ENCODE assay signal across 1 cellular context in the genomic region with DNA sequence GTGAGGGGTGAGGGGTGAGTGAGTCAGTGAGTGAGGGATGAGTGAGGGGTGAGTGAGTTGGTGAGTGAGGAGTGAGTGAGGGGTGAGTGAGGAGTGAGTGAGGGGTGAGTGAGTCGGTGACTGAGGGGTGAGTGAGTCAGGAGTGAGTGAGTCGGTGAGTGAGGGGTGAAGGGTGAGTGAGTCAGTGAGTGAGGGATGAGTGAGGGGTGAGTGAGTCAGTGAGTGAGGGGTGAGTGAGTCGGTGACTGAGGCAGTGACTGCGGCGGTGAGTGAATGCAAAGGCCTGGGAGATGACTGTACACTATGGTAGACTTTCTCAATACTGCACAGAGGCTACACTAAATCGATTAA.
TF ChIP-seq lines count a peak whose summit lies in the region.

No MANE protein-coding gene starts in this region.

TF ChIP-seq in HepG2, 621 proteins besides CTCF, POLR2A, EP300 and RAD21:
- no peak for TF ChIP-seq SIN3B (IDR thresholded peaks at IDR 0.05; ENCODE audit: low read length)
- no peak for TF ChIP-seq BRD4 (CRISPR knock-in tag; IDR thresholded peaks at IDR 0.05)
- TF ChIP-seq JDP2 (CRISPR knock-in tag; IDR thresholded peaks at IDR 0.05; ENCODE audit: borderline replicate concordance) = no peak
- no peak for TF ChIP-seq HMGA1 (CRISPR knock-in tag; conservative IDR thresholded peaks at IDR 0.05)
- TF ChIP-seq TEAD3 (CRISPR knock-in tag; optimal IDR thresholded peaks at IDR 0.05; ENCODE audit: borderline replicate concordance) = no peak
- no peak for TF ChIP-seq CHCHD3 (CRISPR knock-in tag; IDR thresholded peaks at IDR 0.05)
- TF ChIP-seq, protein P1, sequence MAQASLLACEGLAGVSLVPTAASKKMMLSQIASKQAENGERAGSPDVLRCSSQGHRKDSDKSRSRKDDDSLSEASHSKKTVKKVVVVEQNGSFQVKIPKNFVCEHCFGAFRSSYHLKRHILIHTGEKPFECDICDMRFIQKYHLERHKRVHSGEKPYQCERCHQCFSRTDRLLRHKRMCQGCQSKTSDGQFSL (CRISPR knock-in tag; IDR thresholded peaks at IDR 0.05) = no peak
- peak; percentile 94 for TF ChIP-seq ASH2L (IDR thresholded peaks at IDR 0.05; ENCODE audit: insufficient read length, low read depth, low read length)
- no peak for TF ChIP-seq ZNF343 (CRISPR knock-in tag; IDR thresholded peaks at IDR 0.05)
